8 cellular contexts compared by ENCODE assay signal in genomic region chr20:49276201-49276894, GRCh38. TPM values are rescaled to one million over a fixed set of nuclear protein-coding genes. Genes with fewer than 3 reads are reported as not detected.
DNase-seq lines count a peak whose midpoint lies in the region; ATAC-seq, FAIRE-seq and TF ChIP-seq lines count a peak whose summit lies in the region.

No MANE protein-coding gene starts in this region.

- H3K79me2 ChIP-seq in keratinocyte (ENCODE audit: control insufficient read depth, insufficient read depth, low read length): peaks cover 84% of the 10 kb centered on the region

- peak overlapping the region; percentile 93 for H3K27ac Mint-ChIP-seq in CD4-positive, alpha-beta T cell

- peaks cover 62% of the 10 kb centered on the region for H3K36me3 ChIP-seq in adipocyte (ENCODE audit: control insufficient read depth, insufficient read depth, low read length, severe bottlenecking)
- H3K36me3 ChIP-seq in keratinocyte (ENCODE audit: control insufficient read depth in 2 of 2, extremely low read depth in 1 of 2, insufficient read depth in 2 of 2, low read length in 2 of 2): peaks cover 30 to 52% of the 10 kb centered on the region in 2 experiments

- dilution Hi-C loops in keratinocyte (cut with MboI; ENCODE audit: extremely low pct_ligation_motif_present, low sequenced_read_pairs): no loop called here

- H3K27me3 Mint-ChIP-seq in CD4-positive, alpha-beta T cell: peaks cover 4% of the 10 kb centered on the region

- CTCF ChIA-PET in CD4-positive, alpha-beta T cell (lab: Charles Lee): interaction anchor here (1.2 kb wide), 2 partner anchors 30 to 59 kb away, joined by 5 read pairs; no protein-coding TSS in a partner anchor
- CTCF ChIA-PET in RWPE1 (lab: Yijun Ruan, JAX): interaction anchor here (0.5 to 0.9 kb wide), 2 partner anchors 47 to 193 kb away, joined by 3 to 4 read pairs; no protein-coding TSS in a partner anchor

- peaks cover 7% of the 10 kb centered on the region for H3K9me3 Mint-ChIP-seq in CD4-positive, alpha-beta T cell

- H3K4me3 ChIP-seq in adipocyte (ENCODE audit: low read length) (peak overlapping the region; percentile 99), keratinocyte (ENCODE audit: control insufficient read depth in 2 of 3, extremely low read depth in 1 of 3, insufficient read depth in 2 of 3, low read depth in 1 of 3, low read length in 3 of 3) (peak overlapping the region; percentile 78 to 99 (median 83))

- FAIRE-seq in keratinocyte (lab: Jason Lieb, UNC): no peak

- H3K9me1 ChIP-seq in keratinocyte (ENCODE audit: control insufficient read depth, extremely low read depth, insufficient read depth, low read length): no peaks in the 10 kb centered on the region

- peaks cover 65% of the 10 kb centered on the region for H3K4me1 Mint-ChIP-seq in CD4-positive, alpha-beta T cell (ENCODE audit: low read depth)

- H3K4me1 ChIP-seq in adipocyte (ENCODE audit: control insufficient read depth, insufficient read depth, low read length) (peaks cover 38% of the 10 kb centered on the region), keratinocyte (ENCODE audit: control insufficient read depth, extremely low read depth, insufficient read depth, low read length) (peaks cover 22% of the 10 kb centered on the region)

- ATAC-seq in CD4-positive, alpha-beta T cell (ENCODE audit: poor library complexity): no peak
- no peak for ATAC-seq in GM21528 (IDR thresholded peaks at IDR 0.05; ENCODE audit: low FRiP score, unreplicated experiment)

- POLR2A ChIA-PET in CD4-positive, alpha-beta T cell (lab: Charles Lee): interaction anchor here (0.9 to 2.7 kb wide), 3 partner anchors 9 to 1514 kb away, joined by 3 to 18 read pairs (median 3); no protein-coding TSS in a partner anchor
- POLR2A ChIA-PET in RWPE1 (lab: Yijun Ruan, JAX; ENCODE audit: low non-redundant PET): interaction anchor here (0.5 kb wide), 1 partner anchor 907 kb away, joined by 3 read pairs; no protein-coding TSS in a partner anchor

- H4K20me1 ChIP-seq in keratinocyte (ENCODE audit: control insufficient read depth, extremely low read depth, insufficient read depth, low read length): peaks cover 30% of the 10 kb centered on the region

- H3K27me3 ChIP-seq in CD4-positive, alpha-beta T cell (ENCODE audit: control insufficient read depth, insufficient read depth, low read length): no peaks in the 10 kb centered on the region
- no peaks in the 10 kb centered on the region for H3K27me3 ChIP-seq in adipocyte (replicated peaks; ENCODE audit: control insufficient read depth, insufficient read depth, low read length)
- no peaks in the 10 kb centered on the region for H3K27me3 ChIP-seq in keratinocyte (ENCODE audit: control insufficient read depth, extremely low read depth, insufficient read depth, low read length)

- H3K27ac ChIP-seq in CD4-positive, alpha-beta T cell (ENCODE audit: low read depth, low read length): peak overlapping the region; percentile 95
- H3K27ac ChIP-seq in RWPE1 (peak overlapping the region; percentile 95), keratinocyte (ENCODE audit: control insufficient read depth, insufficient read depth, low read length) (peak overlapping the region; percentile 93)

- intact Hi-C loops in CD4-positive, alpha-beta T cell (cut with DNase I, micrococcal nuclease): no loop called here

- H3K36me3 Mint-ChIP-seq in CD4-positive, alpha-beta T cell (ENCODE audit: low read depth): peaks cover 90% of the 10 kb centered on the region

- peak overlapping the region; percentile 84 for H3K4me2 ChIP-seq in keratinocyte (ENCODE audit: control insufficient read depth, extremely low read depth, insufficient read depth, low read depth, low read length)

- H3K9me3 ChIP-seq in CD4-positive, alpha-beta T cell (ENCODE audit: control insufficient read depth, low read length): peaks cover 18% of the 10 kb centered on the region
- peaks cover 9% of the 10 kb centered on the region for H3K9me3 ChIP-seq in adipocyte (ENCODE audit: control insufficient read depth, low read length)
- H3K9me3 ChIP-seq in keratinocyte (ENCODE audit: control insufficient read depth, low read depth, low read length): no peaks in the 10 kb centered on the region

- H3K4me3 Mint-ChIP-seq in CD4-positive, alpha-beta T cell: peak overlapping the region; percentile 89

- TF ChIP-seq CTCF in CD4-positive, alpha-beta T cell (IDR thresholded peaks at IDR 0.05): no peak
- no peak for TF ChIP-seq CTCF in RWPE1 (conservative IDR thresholded peaks at IDR 0.05; ENCODE audit: low read depth)
- no peak for TF ChIP-seq CTCF in keratinocyte (optimal IDR thresholded peaks at IDR 0.05 in 1 of 3, IDR thresholded peaks at IDR 0.05 in 1 of 3, conservative IDR thresholded peaks at IDR 0.05 in 1 of 3; ENCODE audit: extremely low read depth in 1 of 3, insufficient read depth in 2 of 3, low read length in 3 of 3)

- H2AFZ ChIP-seq in keratinocyte (ENCODE audit: control insufficient read depth, low read length): no peak overlapping the region

- DNase-seq in CD4-positive, alpha-beta T cell: peak in 9 of 10 experiments; percentile 8 to 39 (median 13)
- DNase-seq in HuH-7 (ENCODE audit: low spot score) (peak; percentile 28), RWPE1 (ENCODE audit: low spot score) (no peak), adipocyte (ENCODE audit: low read depth) (peak; percentile 81), keratinocyte (ENCODE audit: low read depth, low spot score) (no peak), mucosa of gallbladder (ENCODE audit: low spot score) (no peak)
- peak in 2 of 3 experiments; percentile 54 to 58 for DNase-seq in stimulated activated CD4-positive, alpha-beta T cell treated with anti-CD3 and anti-CD28 coated beads, TNF-alpha, amount 100 ng/mL, for 24 hours (ENCODE audit: low read depth in 3 of 3)

- peak overlapping the region; percentile 100 for H3K9ac ChIP-seq in adipocyte (ENCODE audit: low read length)
- H3K9ac ChIP-seq in keratinocyte (ENCODE audit: control insufficient read depth, extremely low read depth, insufficient read depth, low read length): peak overlapping the region; percentile 99

RNA-seq across cellular contexts. Expression of gene ZNFX1, which starts 1.5 kb away (rescaled TPM):
- total RNA-seq in CD4-positive, alpha-beta T cell: 10 to 100 TPM; 50.6 to 51.6 TPM
- 14.2 to 19.6 TPM (median 16.4 TPM) in 3 replicates for polyA plus RNA-seq in keratinocyte
- 6.8 TPM for polyA plus RNA-seq in keratinocyte (2011; ENCODE audit: low read depth)
- polyA plus RNA-seq in keratinocyte (2011; cell fraction: cytosol; rRNA removed): 17.3 and 19.8 TPM in 2 replicates
- polyA plus RNA-seq in keratinocyte (2011; cell fraction: nucleus; rRNA removed): 45.7 and 49.0 TPM in 2 replicates
- 12.5 and 34.7 TPM in 2 replicates for polyA plus RNA-seq in keratinocyte (2012; ENCODE audit: low replicate concordance)
- polyA minus RNA-seq in keratinocyte: 44.9 to 78.9 TPM (median 58.3 TPM) in 3 replicates
- polyA minus RNA-seq in keratinocyte (2011; cell fraction: cytosol; rRNA and poly(A)+ RNA removed): 27.0 TPM
- 41.0 and 75.3 TPM in 2 replicates for polyA minus RNA-seq in keratinocyte (2011; cell fraction: nucleus; rRNA and poly(A)+ RNA removed)
- total RNA-seq in mucosa of gallbladder: 35.3 TPM

RNA-seq across cellular contexts. Expression of gene DDX27, which starts 57.1 kb away (rescaled TPM):
- 100 to 1,000 TPM; 116 to 126 TPM for total RNA-seq in CD4-positive, alpha-beta T cell
- 33.8 to 42.1 TPM (median 34.5 TPM) in 3 replicates for polyA plus RNA-seq in keratinocyte
- 135 TPM for polyA plus RNA-seq in keratinocyte (2011; ENCODE audit: low read depth)
- 35.2 and 42.0 TPM in 2 replicates for polyA plus RNA-seq in keratinocyte (2011; cell fraction: cytosol; rRNA removed)
- polyA plus RNA-seq in keratinocyte (2011; cell fraction: nucleus; rRNA removed): 74.5 and 80.6 TPM in 2 replicates
- polyA plus RNA-seq in keratinocyte (2012; ENCODE audit: low replicate concordance): 39.9 and 43.2 TPM in 2 replicates
- polyA minus RNA-seq in keratinocyte: 30.7 to 54.2 TPM (median 40.5 TPM) in 3 replicates
- polyA minus RNA-seq in keratinocyte (2011; cell fraction: cytosol; rRNA and poly(A)+ RNA removed): 33.2 TPM
- polyA minus RNA-seq in keratinocyte (2011; cell fraction: nucleus; rRNA and poly(A)+ RNA removed): 30.6 and 32.8 TPM in 2 replicates
- 32.6 TPM for total RNA-seq in mucosa of gallbladder

Comparison
In these comparisons a context has a peak if more than half of its experiments do, and no peak if none do; other contexts are left out.
1. DNase-seq: peak in CD4-positive, alpha-beta T cell (9 of 10), HuH-7 (single experiment), adipocyte (single experiment) and stimulated activated CD4-positive, alpha-beta T cell treated with anti-CD3 and anti-CD28 coated beads, TNF-alpha, amount 100 ng/mL, for 24 hours (2 of 3); none in RWPE1 (single experiment), keratinocyte (single experiment) and mucosa of gallbladder (single experiment).
2. Peak in every context shown above with its lines, with median percentiles within 50 percentile points of each other: H3K27ac ChIP-seq.